Comparison of ENCODE assay signal across 8 cellular contexts in genomic region chr1:53393325-53393792, GRCh38.
A peak's percentile ranks its signal among the peaks of the same experiment; 100 is the strongest.
DNase-seq lines count a peak whose midpoint lies in the region; ATAC-seq and TF ChIP-seq lines count a peak whose summit lies in the region.

No MANE protein-coding gene starts in this region.

- ATAC-seq in HG03354 (IDR thresholded peaks at IDR 0.05; ENCODE audit: poor library complexity, severe bottlenecking, unreplicated experiment): peak; percentile 47
- no peak for ATAC-seq in GM21515 (IDR thresholded peaks at IDR 0.05; ENCODE audit: unreplicated experiment)

- peak; percentile 26 for DNase-seq in DMS153 (lab: John Stamatoyannopoulos, UW)
- peak; percentile 56 for DNase-seq in NCI-H82 treated with DMSO at 0.1 percent for 48 hours (lab: John Stamatoyannopoulos, UW; ENCODE audit: unreplicated experiment)
- peak; percentile 77 for DNase-seq in activated CD8-positive, alpha-beta memory T cell treated with anti-CD3 and anti-CD28 coated beads, Interleukin-2, amount 50 U/mL, for 4 hours
- DNase-seq in epithelial cell of esophagus (ENCODE audit: low read depth): peak; percentile 65
- DNase-seq in mucosa of gallbladder (ENCODE audit: low spot score): peak; percentile 86
- peak; percentile 48 to 56 for DNase-seq in stimulated activated CD8-positive, alpha-beta memory T cell treated with anti-CD3 and anti-CD28 coated beads, Interleukin-7, amount 100 ng/mL, for 1 hour (ENCODE audit: low read depth in 2 of 2)

- H3K4me3 ChIP-seq in epithelial cell of esophagus (ENCODE audit: low read length): no peak overlapping the region

- peak; percentile 77 for TF ChIP-seq CTCF in epithelial cell of esophagus (IDR thresholded peaks at IDR 0.05; ENCODE audit: insufficient read depth, low read depth, low read length, missing control alignments)

Comparison
In these comparisons a context has a peak if more than half of its experiments do, and no peak if none do; other contexts are left out.
1. DNase-seq: peak in every context shown above with its lines; median percentile 86 in mucosa of gallbladder; 77 in activated CD8-positive, alpha-beta memory T cell treated with anti-CD3 and anti-CD28 coated beads, Interleukin-2, amount 50 U/mL, for 4 hours; 65 in epithelial cell of esophagus; 56 in NCI-H82 treated with DMSO at 0.1 percent for 48 hours; 52 in stimulated activated CD8-positive, alpha-beta memory T cell treated with anti-CD3 and anti-CD28 coated beads, Interleukin-7, amount 100 ng/mL, for 1 hour; 26 in DMS153.